23 cellular contexts compared by ENCODE assay signal in genomic region chr3:9686703-9687102, GRCh38. TPM values are rescaled to one million over a fixed set of nuclear protein-coding genes. Genes with fewer than 3 reads are reported as not detected.
DNase-seq lines count a peak whose midpoint lies in the region; ATAC-seq and TF ChIP-seq lines count a peak whose summit lies in the region.
"Had no signal": no experiment of that assay in that cellular context is flagged by ENCODE, and none has a peak within 500 bp of the region (broad histone marks: within the 10 kb centered on the region; RNA-seq: fewer than 3 reads in every experiment).

No MANE protein-coding gene starts in this region.

- H3K27ac ChIP-seq in testis = peak overlapping the region; percentile 11 to 24
- no peak overlapping the region for H3K27ac ChIP-seq in gastroesophageal sphincter
- H3K27ac ChIP-seq: A549; BLaER1 treated with 17β-estradiol and CSF1 and Interleukin-3, amounts not matched to agents 10 nM and 100 nM; GM23248 had no signal

- no peaks in the 10 kb centered on the region for H3K27me3 Mint-ChIP-seq in activated T-helper 17 cell treated with anti-CD3 and anti-CD28 coated beads, Interleukin-2, amount 50 U/mL, for 72 hours
- H3K27me3 Mint-ChIP-seq in endothelial cell (ENCODE audit: unreplicated experiment) = peaks cover 6% of the 10 kb centered on the region
- H3K27me3 Mint-ChIP-seq: CD4-positive, alpha-beta T cell; CD8-positive, alpha-beta memory T cell had no signal

- H3K4me3 Mint-ChIP-seq in activated T-helper 17 cell treated with anti-CD3 and anti-CD28 coated beads, Interleukin-2, amount 50 U/mL, for 72 hours = no peak overlapping the region
- peak overlapping the region; percentile 26 for H3K4me3 Mint-ChIP-seq in endothelial cell (ENCODE audit: unreplicated experiment)
- H3K4me3 Mint-ChIP-seq: CD14-positive monocyte; CD4-positive, alpha-beta T cell; CD8-positive, alpha-beta memory T cell had no signal

- H3K4me1 ChIP-seq in testis (peaks cover 49% of the 10 kb centered on the region), gastroesophageal sphincter (no peaks in the 10 kb centered on the region)
- H3K4me1 ChIP-seq: A549 had no signal

- H3K9me3 Mint-ChIP-seq in activated T-helper 17 cell treated with anti-CD3 and anti-CD28 coated beads, Interleukin-2, amount 50 U/mL, for 72 hours = no peaks in the 10 kb centered on the region
- no peaks in the 10 kb centered on the region for H3K9me3 Mint-ChIP-seq in endothelial cell (ENCODE audit: unreplicated experiment)
- H3K9me3 Mint-ChIP-seq: CD14-positive monocyte; CD4-positive, alpha-beta T cell; CD8-positive, alpha-beta memory T cell had no signal

- no peak for ATAC-seq in activated T-helper 17 cell treated with anti-CD3 and anti-CD28 coated beads, Interleukin-2, amount 50 U/mL, for 72 hours (replicated peaks)
- no peak for ATAC-seq in gastroesophageal sphincter
- no peak for ATAC-seq in GM19395 (IDR thresholded peaks at IDR 0.05; ENCODE audit: unreplicated experiment)
- ATAC-seq: A549 had no signal

- no peak for TF ChIP-seq POLR2A in testis (IDR thresholded peaks at IDR 0.05)
- TF ChIP-seq POLR2A in gastroesophageal sphincter (IDR thresholded peaks at IDR 0.05) = no peak

- H3K27ac Mint-ChIP-seq in activated T-helper 17 cell treated with anti-CD3 and anti-CD28 coated beads, Interleukin-2, amount 50 U/mL, for 72 hours = peak overlapping the region; percentile 38
- H3K27ac Mint-ChIP-seq in endothelial cell (ENCODE audit: unreplicated experiment) = peak overlapping the region; percentile 75
- H3K27ac Mint-ChIP-seq: CD4-positive, alpha-beta T cell had no signal

- H3K36me3 Mint-ChIP-seq in activated T-helper 17 cell treated with anti-CD3 and anti-CD28 coated beads, Interleukin-2, amount 50 U/mL, for 72 hours (ENCODE audit: low read depth) = peaks cover 99% of the 10 kb centered on the region
- peaks cover 56% of the 10 kb centered on the region for H3K36me3 Mint-ChIP-seq in endothelial cell (ENCODE audit: low read depth, unreplicated experiment)

- WGBS in testis, 2 donors = 82 to 88% methylated on average over 2 to 3 of the region's 3 CpGs
- WGBS in gastroesophageal sphincter (ENCODE audit: low coverage in 1 of 2), 2 donors = 83 to 92% methylated on average over 2 of the region's 3 CpGs

- no peak overlapping the region for H3K4me3 ChIP-seq in testis
- H3K4me3 ChIP-seq in gastroesophageal sphincter = no peak overlapping the region
- H3K4me3 ChIP-seq: A549; BLaER1 treated with 17β-estradiol and CSF1 and Interleukin-3, amounts not matched to agents 10 nM and 100 nM; GM23248 had no signal

- TF ChIP-seq CTCF in endothelial cell (IDR thresholded peaks at IDR 0.05; ENCODE audit: unreplicated experiment) = no peak
- TF ChIP-seq CTCF in testis (IDR thresholded peaks at IDR 0.05) = no peak
- TF ChIP-seq CTCF in gastroesophageal sphincter (IDR thresholded peaks at IDR 0.05) = no peak

- no peaks in the 10 kb centered on the region for H3K4me1 Mint-ChIP-seq in activated T-helper 17 cell treated with anti-CD3 and anti-CD28 coated beads, Interleukin-2, amount 50 U/mL, for 72 hours
- H3K4me1 Mint-ChIP-seq in endothelial cell (ENCODE audit: unreplicated experiment) = peaks cover 12% of the 10 kb centered on the region
- H3K4me1 Mint-ChIP-seq: CD14-positive monocyte; CD8-positive, alpha-beta memory T cell had no signal

- H3K27me3 ChIP-seq in testis (no peaks in the 10 kb centered on the region), gastroesophageal sphincter (no peaks in the 10 kb centered on the region)
- H3K27me3 ChIP-seq: BE2C; BLaER1 treated with 17β-estradiol and CSF1 and Interleukin-3, amounts not matched to agents 10 nM and 100 nM had no signal

- no peak for TF ChIP-seq EP300 in gastroesophageal sphincter (IDR thresholded peaks at IDR 0.05)

- no peak for DNase-seq in endothelial cell (ENCODE audit: low spot score)
- DNase-seq in posterior vena cava (ENCODE audit: low spot score) = peak; percentile 51
- no peak for DNase-seq in testis
- no peak for DNase-seq in activated CD4-positive, alpha-beta T cell treated with anti-CD3 and anti-CD28 coated beads for 4 hours
- DNase-seq: 8988T; ACHN; AML-193; BE2C; CD4-positive, alpha-beta T cell; CD8-positive, alpha-beta memory T cell; DMS 273 treated with DMSO at 0.1 percent for 48 hours; DMS79; EL; GDM1; GM23248; H7; HCEC 1CT had no signal

- no peaks in the 10 kb centered on the region for H3K36me3 ChIP-seq in testis (ENCODE audit: low read depth, missing control alignments)
- H3K36me3 ChIP-seq in gastroesophageal sphincter = peaks cover 0 to 100% of the 10 kb centered on the region in 2 donors
- H3K36me3 ChIP-seq: BE2C had no signal

- intact Hi-C loops in posterior vena cava (cut with DNase I) (no loop called here), testis (cut with DNase I; ENCODE audit: low total_unique reads) (no loop called here)

- H3K9me3 ChIP-seq in testis = no peaks in the 10 kb centered on the region
- no peaks in the 10 kb centered on the region for H3K9me3 ChIP-seq in gastroesophageal sphincter
- H3K9me3 ChIP-seq: A549; BE2C; BLaER1 treated with 17β-estradiol and CSF1 and Interleukin-3, amounts not matched to agents 10 nM and 100 nM had no signal

RNA-seq across cellular contexts. Expression of gene CPNE9, which starts 16.9 kb away (rescaled TPM):
- under 1 TPM; 0.32 to 0.54 TPM for total RNA-seq in activated T-helper 17 cell treated with anti-CD3 and anti-CD28 coated beads, Interleukin-2, amount 50 U/mL, for 72 hours
- total RNA-seq in endothelial cell (ENCODE audit: unreplicated experiment) = 0.31 TPM
- not detected for total RNA-seq in posterior vena cava
- 1 to 10 TPM in 1 of 2 donors, under 1 TPM in 1; 0.31 to 1.4 TPM for total RNA-seq in testis
- polyA plus RNA-seq in testis (ENCODE audit: insufficient read depth, low read depth, low replicate concordance) = 1.3 TPM
- 1 to 10 TPM in 1 of 4 donors, not detected in 3; 1.1 TPM for total RNA-seq in gastroesophageal sphincter
- total RNA-seq: GM23248 had no signal
- polyA plus RNA-seq: CD8-positive, alpha-beta memory T cell; GM23248 had no signal

RNA-seq across cellular contexts. Expression of gene MTMR14, which starts 37.4 kb away (rescaled TPM):
- total RNA-seq in activated T-helper 17 cell treated with anti-CD3 and anti-CD28 coated beads, Interleukin-2, amount 50 U/mL, for 72 hours = 10 to 100 TPM; 49.7 to 54.8 TPM
- total RNA-seq in endothelial cell (ENCODE audit: unreplicated experiment) (65.0 TPM), posterior vena cava (10 to 100 TPM; 15.1 to 23.8 TPM), testis (10 to 100 TPM; 58.9 to 70.6 TPM), gastroesophageal sphincter (10 to 100 TPM; 17.3 to 25.3 (median 24.2) TPM)
- polyA plus RNA-seq in testis (ENCODE audit: insufficient read depth, low read depth, low replicate concordance) = 43.6 TPM

RNA-seq across cellular contexts. Expression of gene BRPF1, which starts 44.8 kb away (rescaled TPM):
- 10 to 100 TPM; 22.7 to 31.0 TPM for total RNA-seq in activated T-helper 17 cell treated with anti-CD3 and anti-CD28 coated beads, Interleukin-2, amount 50 U/mL, for 72 hours
- 40.6 TPM for total RNA-seq in endothelial cell (ENCODE audit: unreplicated experiment)
- total RNA-seq in posterior vena cava = 10 to 100 TPM; 15.6 to 17.5 TPM
- 10 to 100 TPM; 55.1 to 58.4 TPM for total RNA-seq in testis
- 47.4 TPM for polyA plus RNA-seq in testis (ENCODE audit: insufficient read depth, low read depth, low replicate concordance)
- total RNA-seq in gastroesophageal sphincter = 10 to 100 TPM; 18.0 to 25.4 (median 21.6) TPM

Comparison
In these comparisons a context has a peak if more than half of its experiments do, and no peak if none do; other contexts are left out.
1. H3K27ac ChIP-seq: peak in testis (2 of 2); none in gastroesophageal sphincter (0 of 4).